In genomic region chr20:9884061-9884460, GRCh38 we compare ENCODE assay signal across 10 cellular contexts. TPM values are rescaled to one million over a fixed set of nuclear protein-coding genes. Genes with fewer than 3 reads are reported as not detected.
DNase-seq lines count a peak whose midpoint lies in the region; ATAC-seq and TF ChIP-seq lines count a peak whose summit lies in the region.
"Had no signal": no experiment of that assay in that cellular context is flagged by ENCODE, and none has a peak within 500 bp of the region (broad histone marks: within the 10 kb centered on the region; RNA-seq: fewer than 3 reads in every experiment).

No MANE protein-coding gene starts in this region.

- H3K27ac Mint-ChIP-seq in neural progenitor cell: no peak overlapping the region

- no peaks in the 10 kb centered on the region for H3K27me3 ChIP-seq in neural progenitor cell
- H3K27me3 ChIP-seq: uterus had no signal

- in situ Hi-C loops in astrocyte of the spinal cord (cut with HindIII; ENCODE audit: low sequenced_read_pairs): no loop called here

- H3K4me3 ChIP-seq in GM12864 (ENCODE audit: low read depth, low read length) (no peak overlapping the region), astrocyte of the spinal cord (ENCODE audit: low read depth, low read length) (no peak overlapping the region), neural progenitor cell (no peak overlapping the region)
- H3K4me3 ChIP-seq: uterus had no signal

- no peak overlapping the region for H3K9ac ChIP-seq in neural progenitor cell

- no peaks in the 10 kb centered on the region for H3K79me2 ChIP-seq in neural progenitor cell (ENCODE audit: low read depth)

- DNase-seq in GM12864 (ENCODE audit: low read depth) (no peak), NCI-H146 treated with DMSO at 0.1 percent for 48 hours (lab: John Stamatoyannopoulos, UW; ENCODE audit: unreplicated experiment) (peak; percentile 40), astrocyte of the spinal cord (ENCODE audit: low read depth, low spot score) (no peak), neural progenitor cell (ENCODE audit: low spot score) (peak; percentile 6), mucosa of gallbladder (ENCODE audit: low spot score) (no peak)
- DNase-seq: KG1, uterus had no signal

- ATAC-seq in HG02970 (IDR thresholded peaks at IDR 0.05; ENCODE audit: low FRiP score, unreplicated experiment) (no peak), GM19324 (IDR thresholded peaks at IDR 0.05; ENCODE audit: low FRiP score, unreplicated experiment) (no peak)

- H2AFZ ChIP-seq in neural progenitor cell (replicated peaks): no peak overlapping the region

- peaks cover 7% of the 10 kb centered on the region for H3K27me3 Mint-ChIP-seq in neural progenitor cell (ENCODE audit: insufficient read depth, low read depth)

- no peak overlapping the region for H3K27ac ChIP-seq in neural progenitor cell
- H3K27ac ChIP-seq: uterus had no signal

- no peaks in the 10 kb centered on the region for H3K4me1 ChIP-seq in neural progenitor cell
- H3K4me1 ChIP-seq: uterus had no signal

- H3K4me2 ChIP-seq in neural progenitor cell: no peak overlapping the region

- no peaks in the 10 kb centered on the region for H4K20me1 ChIP-seq in neural progenitor cell (ENCODE audit: low read depth)

- H3K36me3 Mint-ChIP-seq in neural progenitor cell: no peaks in the 10 kb centered on the region

- peak; percentile 7 for TF ChIP-seq CTCF in GM12864 (IDR thresholded peaks at IDR 0.05; ENCODE audit: low read depth, low read length, missing control alignments)
- TF ChIP-seq CTCF in astrocyte of the spinal cord (IDR thresholded peaks at IDR 0.05; ENCODE audit: low read depth, low read length): peak; percentile 5
- peak; percentile 58 for TF ChIP-seq CTCF in neural progenitor cell (IDR thresholded peaks at IDR 0.05)

- H3F3A ChIP-seq in neural progenitor cell (ENCODE audit: low read depth): no peaks in the 10 kb centered on the region

- H3K9me3 ChIP-seq in neural progenitor cell (ENCODE audit: low read depth): no peaks in the 10 kb centered on the region
- H3K9me3 ChIP-seq: uterus had no signal

- H3K9me3 Mint-ChIP-seq in neural progenitor cell: peaks cover 4% of the 10 kb centered on the region

- H3K4me1 Mint-ChIP-seq in neural progenitor cell: no peaks in the 10 kb centered on the region

- no peak overlapping the region for H3K4me3 Mint-ChIP-seq in neural progenitor cell

- no peaks in the 10 kb centered on the region for H3K36me3 ChIP-seq in neural progenitor cell
- H3K36me3 ChIP-seq: uterus had no signal

RNA-seq across cellular contexts. Expression of gene PAK5, which starts 45.2 kb away (rescaled TPM):
- total RNA-seq in neural progenitor cell (ENCODE audit: low replicate concordance) (1.6 and 1.9 TPM in 2 replicates), mucosa of gallbladder (12.5 TPM)
- total RNA-seq: T-helper 2 cell treated with Interferon-gamma antibody and Interleukin-4, amounts not matched to agents 100 ng/mL and 5 ng/mL, for 36 hours had no signal

Comparison
In these comparisons a context has a peak if more than half of its experiments do, and no peak if none do; other contexts are left out.
1. DNase-seq: peak in NCI-H146 treated with DMSO at 0.1 percent for 48 hours (single experiment) and neural progenitor cell (single experiment); none in GM12864 (single experiment), astrocyte of the spinal cord (single experiment) and mucosa of gallbladder (single experiment).
2. CTCF ChIP-seq: peak in every context shown above with its lines; median percentile 58 in neural progenitor cell; 7 in GM12864; 5 in astrocyte of the spinal cord.